ENCODE assay signal across 8 cellular contexts in the genomic region with DNA sequence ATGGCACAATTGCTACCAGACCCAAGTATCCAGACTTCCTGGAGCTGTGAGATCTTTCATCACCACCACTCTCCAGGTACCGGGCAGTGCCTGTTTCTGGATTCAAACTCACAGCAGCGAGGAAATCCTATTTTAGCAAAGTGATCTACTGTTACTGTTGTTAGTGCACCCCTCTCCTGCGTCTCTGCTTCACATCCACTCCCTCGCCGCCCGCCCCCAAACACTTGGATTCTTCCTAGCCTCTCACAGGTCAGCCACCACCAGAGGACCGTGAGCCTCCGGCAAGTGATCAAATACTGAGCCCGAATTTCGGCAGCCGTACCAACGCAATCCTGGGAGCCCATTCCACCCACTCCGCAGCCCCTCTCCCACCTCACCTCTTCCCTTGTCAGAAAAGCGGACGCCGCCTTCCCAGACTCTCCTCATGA. TPM values are rescaled to one million over a fixed set of nuclear protein-coding genes. Genes with fewer than 3 reads are reported as not detected.
DNase-seq lines count a peak whose midpoint lies in the region; ATAC-seq and TF ChIP-seq lines count a peak whose summit lies in the region.

No MANE protein-coding gene starts in this region.

- peak overlapping the region; percentile 94 to 96 for H3K27ac ChIP-seq in thoracic aorta

- H3K27me3 Mint-ChIP-seq in activated T-helper 17 cell treated with anti-CD3 and anti-CD28 coated beads, Interleukin-2, amount 50 U/mL, for 72 hours: no peaks in the 10 kb centered on the region
- no peaks in the 10 kb centered on the region for H3K27me3 Mint-ChIP-seq in natural killer cell treated with Interleukin-12 subunit alpha and Interleukin-12 subunit beta and Interleukin-15 and Interleukin-18, amount 100 ng/mL, for 72 hours

- H3K4me3 Mint-ChIP-seq in activated T-helper 17 cell treated with anti-CD3 and anti-CD28 coated beads, Interleukin-2, amount 50 U/mL, for 72 hours: peak overlapping the region; percentile 99
- peak overlapping the region; percentile 99 for H3K4me3 Mint-ChIP-seq in natural killer cell treated with Interleukin-12 subunit alpha and Interleukin-12 subunit beta and Interleukin-15 and Interleukin-18, amount 100 ng/mL, for 72 hours

- H3K27me3 ChIP-seq in NT2/D1 (ENCODE audit: insufficient read depth, insufficient read length) (no peaks in the 10 kb centered on the region), thoracic aorta (replicated peaks; ENCODE audit: insufficient read depth) (no peaks in the 10 kb centered on the region)

- H3K4me3 ChIP-seq in NT2/D1 (ENCODE audit: insufficient read length, low read depth): peak overlapping the region; percentile 82
- peak overlapping the region; percentile 90 for H3K4me3 ChIP-seq in fibroblast of pulmonary artery (replicated peaks; ENCODE audit: low read depth, low read length)
- peak overlapping the region; percentile 84 for H3K4me3 ChIP-seq in thoracic aorta

- H3K4me1 Mint-ChIP-seq in activated T-helper 17 cell treated with anti-CD3 and anti-CD28 coated beads, Interleukin-2, amount 50 U/mL, for 72 hours: peaks cover 30% of the 10 kb centered on the region
- H3K4me1 Mint-ChIP-seq in natural killer cell treated with Interleukin-12 subunit alpha and Interleukin-12 subunit beta and Interleukin-15 and Interleukin-18, amount 100 ng/mL, for 72 hours (ENCODE audit: low read depth in 2 of 2): peaks cover 27 to 55% of the 10 kb centered on the region in 2 donors

- H3K4me1 ChIP-seq in NT2/D1 (ENCODE audit: insufficient read depth, insufficient read length) (peaks cover 4% of the 10 kb centered on the region), thoracic aorta (ENCODE audit: control insufficient read depth in 1 of 2, low read depth in 2 of 2) (peaks cover 9 to 16% of the 10 kb centered on the region in 2 donors)

- H3K9me3 Mint-ChIP-seq in activated T-helper 17 cell treated with anti-CD3 and anti-CD28 coated beads, Interleukin-2, amount 50 U/mL, for 72 hours: no peaks in the 10 kb centered on the region
- H3K9me3 Mint-ChIP-seq in natural killer cell treated with Interleukin-12 subunit alpha and Interleukin-12 subunit beta and Interleukin-15 and Interleukin-18, amount 100 ng/mL, for 72 hours: no peaks in the 10 kb centered on the region

- peaks cover 67% of the 10 kb centered on the region for H3K36me3 Mint-ChIP-seq in activated T-helper 17 cell treated with anti-CD3 and anti-CD28 coated beads, Interleukin-2, amount 50 U/mL, for 72 hours (ENCODE audit: low read depth)
- peaks cover 18% of the 10 kb centered on the region for H3K36me3 Mint-ChIP-seq in natural killer cell treated with Interleukin-12 subunit alpha and Interleukin-12 subunit beta and Interleukin-15 and Interleukin-18, amount 100 ng/mL, for 72 hours

- peak overlapping the region; percentile 92 for H3K9ac ChIP-seq in NT2/D1 (ENCODE audit: insufficient read length, low read depth)

- peak; percentile 40 for ATAC-seq in GM19043 (IDR thresholded peaks at IDR 0.05; ENCODE audit: low read depth, unreplicated experiment)
- ATAC-seq in HG03196 (IDR thresholded peaks at IDR 0.05; ENCODE audit: unreplicated experiment): peak; percentile 46
- ATAC-seq in activated T-helper 17 cell treated with anti-CD3 and anti-CD28 coated beads, Interleukin-2, amount 50 U/mL, for 72 hours (replicated peaks): peak; percentile 61
- ATAC-seq in natural killer cell treated with Interleukin-12 subunit alpha and Interleukin-12 subunit beta and Interleukin-15 and Interleukin-18, amount 100 ng/mL, for 72 hours: peak; percentile 67 to 77
- ATAC-seq in thoracic aorta (ENCODE audit: insufficient number of reproducible peaks, low FRiP score, low read depth): peak; percentile 13

- no peaks in the 10 kb centered on the region for H3K9me3 ChIP-seq in NT2/D1 (ENCODE audit: insufficient read depth, low read length)
- H3K9me3 ChIP-seq in thoracic aorta: no peaks in the 10 kb centered on the region

- peak overlapping the region; percentile 100 for H3K27ac Mint-ChIP-seq in activated T-helper 17 cell treated with anti-CD3 and anti-CD28 coated beads, Interleukin-2, amount 50 U/mL, for 72 hours
- H3K27ac Mint-ChIP-seq in natural killer cell treated with Interleukin-12 subunit alpha and Interleukin-12 subunit beta and Interleukin-15 and Interleukin-18, amount 100 ng/mL, for 72 hours: peak overlapping the region; percentile 98 to 99

- TF ChIP-seq CTCF in fibroblast of pulmonary artery (IDR thresholded peaks at IDR 0.05; ENCODE audit: low read length, missing control alignments) (no peak), thoracic aorta (IDR thresholded peaks at IDR 0.05) (peak; percentile 15)

- DNase-seq in CD1c-positive myeloid dendritic cell (ENCODE audit: extremely low spot score) (peak; percentile 71), NT2/D1 (ENCODE audit: low read depth, low spot score) (no peak), fibroblast of pulmonary artery (ENCODE audit: low read depth) (peak; percentile 71), thoracic aorta (ENCODE audit: low spot score) (peak; percentile 40)
- peak; percentile 65 for DNase-seq in natural killer cell treated with Interleukin-12 subunit alpha and Interleukin-12 subunit beta and Interleukin-15 and Interleukin-18, amount 100 ng/mL, for 72 hours (ENCODE audit: low spot score)

- H3K36me3 ChIP-seq in NT2/D1 (ENCODE audit: insufficient read depth, insufficient read length, low read length) (peaks cover 32% of the 10 kb centered on the region), thoracic aorta (no peaks in the 10 kb centered on the region)

RNA-seq across cellular contexts. Expression of gene METTL4, which starts 0.5 kb away (rescaled TPM):
- total RNA-seq in activated T-helper 17 cell treated with anti-CD3 and anti-CD28 coated beads, Interleukin-2, amount 50 U/mL, for 72 hours: 10 to 100 TPM; 31.2 to 46.6 TPM
- total RNA-seq in natural killer cell treated with Interleukin-12 subunit alpha and Interleukin-12 subunit beta and Interleukin-15 and Interleukin-18, amount 100 ng/mL, for 72 hours: 10 to 100 TPM; 17.5 to 22.3 TPM
- total RNA-seq in thoracic aorta: 10 to 100 TPM in 1 of 2 donors, 1 to 10 TPM in 1; 8.3 to 12.2 TPM

RNA-seq across cellular contexts. Expression of gene NDC80, which starts 0.6 kb away (rescaled TPM):
- 10 to 100 TPM; 64.4 to 68.9 TPM for total RNA-seq in activated T-helper 17 cell treated with anti-CD3 and anti-CD28 coated beads, Interleukin-2, amount 50 U/mL, for 72 hours
- total RNA-seq in natural killer cell treated with Interleukin-12 subunit alpha and Interleukin-12 subunit beta and Interleukin-15 and Interleukin-18, amount 100 ng/mL, for 72 hours: 10 to 100 TPM; 24.5 to 52.3 TPM
- 1 to 10 TPM in 1 of 2 donors, not detected in 1; 1.6 TPM for total RNA-seq in thoracic aorta

Comparison
In these comparisons a context has a peak if more than half of its experiments do, and no peak if none do; other contexts are left out.
1. ATAC-seq: peak in every context shown above with its lines; median percentile 72 in natural killer cell treated with Interleukin-12 subunit alpha and Interleukin-12 subunit beta and Interleukin-15 and Interleukin-18, amount 100 ng/mL, for 72 hours; 61 in activated T-helper 17 cell treated with anti-CD3 and anti-CD28 coated beads, Interleukin-2, amount 50 U/mL, for 72 hours; 46 in HG03196; 40 in GM19043; 13 in thoracic aorta.
2. RNA of gene NDC80, which starts 0.6 kb away (total RNA-seq): 64.4 to 68.9 TPM in activated T-helper 17 cell treated with anti-CD3 and anti-CD28 coated beads, Interleukin-2, amount 50 U/mL, for 72 hours and 24.5 to 52.3 TPM in natural killer cell treated with Interleukin-12 subunit alpha and Interleukin-12 subunit beta and Interleukin-15 and Interleukin-18, amount 100 ng/mL, for 72 hours; 1.6 TPM in thoracic aorta; every median in the first group is over 4 times any median in the second.
3. Peak in every context shown above with its lines, with median percentiles within 50 percentile points of each other: H3K4me3 ChIP-seq.